In the genomic region with DNA sequence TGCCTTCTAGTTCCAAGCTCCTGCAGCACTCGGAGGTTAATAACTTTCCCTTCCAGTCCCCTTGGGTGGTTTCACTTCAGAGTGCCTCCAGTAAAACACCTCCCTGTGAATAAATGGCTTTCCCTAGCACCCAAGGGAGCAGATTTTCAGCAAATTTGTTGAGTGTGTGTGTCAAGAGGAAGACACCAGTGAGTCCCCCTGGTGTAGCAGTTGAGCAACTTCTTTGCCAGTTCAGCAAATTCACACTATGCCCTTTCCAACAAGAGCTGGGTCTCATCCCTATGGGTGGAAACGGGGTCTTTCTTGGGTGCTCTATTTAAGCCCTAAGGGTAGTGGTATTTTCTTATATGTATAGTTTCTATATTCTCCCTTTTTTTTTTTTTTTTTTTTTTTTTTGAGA, we compare ENCODE assay signal across 1 cellular context.
TF ChIP-seq lines count a peak whose summit lies in the region.

No MANE protein-coding gene starts in this region.

TF ChIP-seq in HepG2, 621 proteins besides CTCF, POLR2A, EP300 and RAD21:
- no peak for TF ChIP-seq ZMYM4 (CRISPR knock-in tag; IDR thresholded peaks at IDR 0.05)
- 0 out of 2 replicates have a peak, but pooled peaks have one; percentile 38 for TF ChIP-seq MAFF (IDR thresholded peaks at IDR 0.05; ENCODE audit: low read depth, low read length)
- peak; percentile 53; a peak in 3 of 4 replicates for TF ChIP-seq MAFK (conservative IDR thresholded peaks at IDR 0.05 in 1 of 2, IDR thresholded peaks at IDR 0.05 in 1 of 2; ENCODE audit: low read length in 2 of 2)
